In the genomic region with DNA sequence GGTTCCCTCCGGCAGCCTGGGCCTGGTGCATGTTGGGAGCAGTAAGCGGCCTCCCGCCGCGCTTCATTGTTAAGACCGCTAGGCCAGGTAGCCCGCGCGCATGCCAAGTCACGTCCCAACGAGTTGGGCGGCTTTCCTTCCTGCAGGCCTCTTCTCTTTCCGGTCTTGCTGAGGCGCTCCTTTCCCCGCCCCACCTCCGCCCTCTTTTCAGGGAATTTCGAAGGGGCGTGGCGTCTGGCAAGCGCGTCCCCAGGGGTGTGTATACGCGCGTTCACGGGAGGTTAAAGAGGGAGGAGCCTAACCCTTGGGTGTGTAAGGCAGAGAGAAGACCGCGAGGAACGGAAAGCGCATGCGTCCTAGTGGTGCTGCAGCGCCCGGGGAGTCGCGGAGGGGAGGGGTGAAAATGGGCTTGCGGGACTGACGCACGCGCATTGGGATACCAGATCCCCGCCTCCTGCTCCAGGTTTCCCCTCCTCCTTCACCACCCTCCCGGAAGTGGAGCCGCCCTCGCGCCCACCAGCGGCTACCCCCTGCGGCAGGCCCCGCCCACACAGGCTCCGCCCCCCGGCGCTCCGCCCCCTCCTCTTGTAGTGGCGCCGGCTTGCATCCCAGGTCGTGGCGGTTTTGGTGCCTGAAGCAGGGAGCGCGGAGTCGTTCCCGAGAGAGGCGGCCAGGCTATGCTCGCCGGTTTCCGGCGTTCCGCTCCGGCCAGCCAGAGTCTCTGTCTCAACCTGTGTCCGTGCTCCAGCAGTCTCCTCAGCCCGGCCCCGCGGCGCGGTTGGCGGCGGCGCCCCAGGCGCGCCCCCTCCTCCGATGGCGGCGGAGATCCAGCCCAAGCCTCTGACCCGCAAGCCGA, we compare ENCODE assay signal across 8 cellular contexts. TPM values are rescaled to one million over a fixed set of nuclear protein-coding genes. Genes with fewer than 3 reads are reported as not detected.
A peak's percentile ranks its signal among the peaks of the same experiment; 100 is the strongest.
DNase-seq lines count a peak whose midpoint lies in the region; ATAC-seq, FAIRE-seq and TF ChIP-seq lines count a peak whose summit lies in the region.

Gene WDFY2, plus strand, starts transcription at position 588 of the 856 bp plus-strand sequence. Its CDS starts 226 bp downstream, at position 814.

- no peaks in the 10 kb centered on the region for H3K36me3 ChIP-seq in WERI-Rb-1
- no peaks in the 10 kb centered on the region for H3K36me3 ChIP-seq in bronchial epithelial cell (ENCODE audit: control insufficient read depth, insufficient read depth, low read length)
- H3K36me3 ChIP-seq in small intestine (ENCODE audit: control insufficient read depth in 2 of 2, insufficient read depth in 2 of 2, low read length in 2 of 2), result no peaks in the 10 kb centered on the region

- TF ChIP-seq CTCF in AG04449 (IDR thresholded peaks at IDR 0.05; ENCODE audit: insufficient read depth, low read length, missing control alignments) (peak; percentile 51), WERI-Rb-1 (IDR thresholded peaks at IDR 0.05; ENCODE audit: low read depth, low read length) (no peak), bronchial epithelial cell (IDR thresholded peaks at IDR 0.05; ENCODE audit: insufficient read depth, low read length, severe bottlenecking) (peak; percentile 40)

- peaks cover 2 to 6% of the 10 kb centered on the region in 2 donors for H3K4me1 ChIP-seq in small intestine (ENCODE audit: control insufficient read depth in 2 of 2, insufficient read depth in 1 of 2, low read depth in 1 of 2, low read length in 1 of 2)

- H3K9me3 ChIP-seq in WERI-Rb-1 (ENCODE audit: severe bottlenecking) (no peaks in the 10 kb centered on the region), small intestine (ENCODE audit: control insufficient read depth, low read depth) (no peaks in the 10 kb centered on the region)

- H3K27me3 ChIP-seq in WERI-Rb-1 (ENCODE audit: insufficient read depth, low read depth, severe bottlenecking), result no peaks in the 10 kb centered on the region
- H3K27me3 ChIP-seq in bronchial epithelial cell (ENCODE audit: control insufficient read depth, insufficient read depth, low read length), result no peaks in the 10 kb centered on the region
- no peaks in the 10 kb centered on the region for H3K27me3 ChIP-seq in small intestine (ENCODE audit: control insufficient read depth in 2 of 2, insufficient read depth in 2 of 2, low read length in 2 of 2)

- FAIRE-seq in bronchial epithelial cell (lab: Jason Lieb, UNC) (peak; percentile 66), small intestine (lab: Jason Lieb, UNC) (peak; percentile 62)

- H3K4me3 ChIP-seq in AG04449 (ENCODE audit: low read depth, low read length) (peak within 1 kb of the TSS; percentile 92), WERI-Rb-1 (ENCODE audit: low read depth, low read length) (peak within 1 kb of the TSS; percentile 81), bronchial epithelial cell (ENCODE audit: low read depth, low read length) (peak within 1 kb of the TSS; percentile 53), small intestine (ENCODE audit: low read depth in 1 of 2, low read length in 2 of 2) (peak within 1 kb of the TSS; percentile 69 to 76)

- POLR2A ChIA-PET in AG04449 (lab: Yijun Ruan, JAX), result interaction anchor here (0.6 to 3.2 kb wide), 4 partner anchors 130 to 147 kb away, joined by 3 to 46 read pairs (median 6); partner anchors contain the start of gene INTS6

- CTCF ChIA-PET in AG04449 (lab: Yijun Ruan, JAX), result interaction anchor here (1.6 to 2.9 kb wide), 2 partner anchors 198 to 214 kb away, joined by 3 to 18 read pairs; no protein-coding TSS in a partner anchor

- WGBS in small intestine, 3 donors, result 0 to 1% (median 1%) methylated on average over 61 to 81 of the region's 81 CpGs

- ATAC-seq in GM18873 (IDR thresholded peaks at IDR 0.05; ENCODE audit: low FRiP score, unreplicated experiment) (peak; percentile 74), HG03139 (IDR thresholded peaks at IDR 0.05; ENCODE audit: unreplicated experiment) (peak; percentile 73)

- H3K27ac ChIP-seq in WERI-Rb-1 (peak within 1 kb of the TSS; percentile 84), small intestine (ENCODE audit: low read depth in 1 of 2, low read length in 1 of 2) (peak within 1 kb of the TSS; percentile 83 to 93)

- DNase-seq in AG04449 (ENCODE audit: low read depth, low spot score) (peak; percentile 98), NCI-H2227 (lab: John Stamatoyannopoulos, UW; ENCODE audit: unreplicated experiment) (peak; percentile 99), WERI-Rb-1 (peak; percentile 96), bronchial epithelial cell (ENCODE audit: low read depth) (peak; percentile 99), iPS-NIHi11 (ENCODE audit: low spot score) (peak; percentile 91), small intestine (peak; percentile 100)

RNA-seq across cellular contexts. Expression of gene WDFY2, which starts in this region (rescaled TPM):
- total RNA-seq in bronchial epithelial cell, result 11.3 and 19.5 TPM in 2 replicates
- 1 to 10 TPM in 1 of 3 donors, under 1 TPM in 2; 0.81 to 2.5 (median 0.89) TPM for polyA plus RNA-seq in small intestine

Comparison
In these comparisons a context has a peak if more than half of its experiments do, and no peak if none do; other contexts are left out.
1. Peak in every context shown above with its lines: DNase-seq, ATAC-seq, H3K4me3 ChIP-seq and H3K27ac ChIP-seq.